Comparison of ENCODE assay signal across 1 cellular context in genomic region chr16:85844786-85845185, GRCh38.
TF ChIP-seq lines count a peak whose summit lies in the region.

No MANE protein-coding gene starts in this region.

TF ChIP-seq in HepG2, 621 proteins besides CTCF, POLR2A, EP300 and RAD21 (continued from another document and continues in another):
- TF ChIP-seq AKNA (CRISPR knock-in tag; IDR thresholded peaks at IDR 0.05; ENCODE audit: borderline replicate concordance) (no peak), SP1 (IDR thresholded peaks at IDR 0.05) (no peak), SP1 (CRISPR knock-in tag; IDR thresholded peaks at IDR 0.05) (no peak), GATAD2A (CRISPR knock-in tag; IDR thresholded peaks at IDR 0.05) (peak; percentile 73), ZSCAN25 (CRISPR knock-in tag; IDR thresholded peaks at IDR 0.05) (0 out of 2 replicates have a peak, but pooled peaks have one; percentile 19), GABPB1 (CRISPR knock-in tag; IDR thresholded peaks at IDR 0.05) (no peak), NBN (conservative IDR thresholded peaks at IDR 0.05) (no peak), ZBED4 (CRISPR knock-in tag; IDR thresholded peaks at IDR 0.05; ENCODE audit: borderline replicate concordance) (no peak), ZBTB26 (CRISPR knock-in tag; IDR thresholded peaks at IDR 0.05; ENCODE audit: borderline replicate concordance) (no peak), NR2F2 (IDR thresholded peaks at IDR 0.05; ENCODE audit: borderline replicate concordance, low read depth) (no peak), SOX6 (IDR thresholded peaks at IDR 0.05) (no peak), SOX6 (CRISPR knock-in tag; IDR thresholded peaks at IDR 0.05) (peak; percentile 61), SAP130 (CRISPR knock-in tag; IDR thresholded peaks at IDR 0.05; ENCODE audit: low read depth) (peak; percentile 60), POGK (CRISPR knock-in tag; conservative IDR thresholded peaks at IDR 0.05) (0 out of 2 replicates have a peak, but pooled peaks have one; percentile 5), MED1 (CRISPR knock-in tag; IDR thresholded peaks at IDR 0.05) (peak; percentile 51; the same call in 1 of the 2 replicates), ZNF800 (CRISPR knock-in tag; IDR thresholded peaks at IDR 0.05) (no peak), ZNF468 (CRISPR knock-in tag; IDR thresholded peaks at IDR 0.05) (no peak), ZNF503 (CRISPR knock-in tag; IDR thresholded peaks at IDR 0.05) (no peak), ZNF589 (CRISPR knock-in tag; conservative IDR thresholded peaks at IDR 0.05) (no peak), REXO4 (CRISPR knock-in tag; IDR thresholded peaks at IDR 0.05; ENCODE audit: borderline replicate concordance) (no peak), REPIN1 (CRISPR knock-in tag; IDR thresholded peaks at IDR 0.05; ENCODE audit: borderline replicate concordance, low read depth) (peak; percentile 89; the same call in 1 of the 2 replicates), POGZ (CRISPR knock-in tag; IDR thresholded peaks at IDR 0.05) (0 out of 2 replicates have a peak, but pooled peaks have one; percentile 52), TARDBP (CRISPR knock-in tag; IDR thresholded peaks at IDR 0.05) (peak; percentile 58; the same call in 1 of the 2 replicates), TIGD3 (CRISPR knock-in tag; IDR thresholded peaks at IDR 0.05; ENCODE audit: borderline replicate concordance) (no peak), ZNF607 (CRISPR knock-in tag; IDR thresholded peaks at IDR 0.05; ENCODE audit: borderline replicate concordance) (no peak), ZNF660 (CRISPR knock-in tag; IDR thresholded peaks at IDR 0.05; ENCODE audit: borderline replicate concordance, low read depth) (no peak), SOX5 (CRISPR knock-in tag; IDR thresholded peaks at IDR 0.05; ENCODE audit: borderline replicate concordance) (peak; percentile 20; the same call in 1 of the 2 replicates), ZNF34 (CRISPR knock-in tag; IDR thresholded peaks at IDR 0.05; ENCODE audit: borderline replicate concordance) (no peak), BRF2 (CRISPR knock-in tag; IDR thresholded peaks at IDR 0.05) (no peak), NRL (CRISPR knock-in tag; IDR thresholded peaks at IDR 0.05; ENCODE audit: borderline replicate concordance) (no peak), ZNF782 (CRISPR knock-in tag; IDR thresholded peaks at IDR 0.05; ENCODE audit: borderline replicate concordance) (no peak), THAP8 (CRISPR knock-in tag; IDR thresholded peaks at IDR 0.05; ENCODE audit: borderline replicate concordance) (no peak), ZNF770 (CRISPR knock-in tag; IDR thresholded peaks at IDR 0.05) (peak; percentile 55; the same call in 1 of the 2 replicates), KDM4B (CRISPR knock-in tag; IDR thresholded peaks at IDR 0.05) (no peak), TFAP4 (IDR thresholded peaks at IDR 0.05; ENCODE audit: borderline replicate concordance, low read depth) (peak; percentile 64; the same call in 1 of the 2 replicates)
